20 cellular contexts compared by ENCODE assay signal in genomic region chr19:5289060-5289990, GRCh38. TPM values are rescaled to one million over a fixed set of nuclear protein-coding genes. Genes with fewer than 3 reads are reported as not detected.
A peak's percentile ranks its signal among the peaks of the same experiment; 100 is the strongest.
DNase-seq lines count a peak whose midpoint lies in the region; ATAC-seq and TF ChIP-seq lines count a peak whose summit lies in the region.
"Had no signal": no experiment of that assay in that cellular context is flagged by ENCODE, and none has a peak within 500 bp of the region (broad histone marks: within the 10 kb centered on the region; RNA-seq: fewer than 3 reads in every experiment).

No MANE protein-coding gene starts in this region.

- intact Hi-C loops in body of pancreas (cut with DNase I): no loop called here

- H3K4me1 ChIP-seq in HEK293 (ENCODE audit: control insufficient read depth, insufficient read depth, low read length): peaks cover 2% of the 10 kb centered on the region; the same call in 1 of the 2 replicates
- H3K4me1 ChIP-seq in body of pancreas: peaks cover 63% of the 10 kb centered on the region
- H3K4me1 ChIP-seq in suprapubic skin: peaks cover 67% of the 10 kb centered on the region

- TF ChIP-seq CTCF in HEK293 (tag by site-specific recombination; IDR thresholded peaks at IDR 0.05) (no peak), body of pancreas (IDR thresholded peaks at IDR 0.05) (no peak), suprapubic skin (IDR thresholded peaks at IDR 0.05) (no peak)

- 77 to 82% methylated on average over 17 to 18 of the region's 18 CpGs for WGBS in body of pancreas, 2 donors
- 78% methylated on average over 18 of the region's 18 CpGs for WGBS in suprapubic skin

- POLR2A ChIA-PET in HEK293 (lab: Yijun Ruan, JAX): no interaction called here

- no peak overlapping the region for H3K4me3 ChIP-seq in HEK293 (ENCODE audit: low read depth, low read length)
- H3K4me3 ChIP-seq in body of pancreas: no peak overlapping the region
- H3K4me3 ChIP-seq in suprapubic skin: no peak overlapping the region
- H3K4me3 ChIP-seq: hepatocyte had no signal

- no peaks in the 10 kb centered on the region for H3K36me3 Mint-ChIP-seq in T-helper 2 cell treated with Interferon-gamma antibody and Interleukin-4, amounts not matched to agents 5 μg/mL and 100 μg/mL, for 36 hours (ENCODE audit: low read depth)
- H3K36me3 Mint-ChIP-seq: activated CD4-positive, alpha-beta memory T cell treated with anti-CD3 and anti-CD28 coated beads for 36 hours had no signal

- H3K36me3 ChIP-seq in HEK293 (ENCODE audit: control insufficient read depth in 2 of 2, insufficient read depth in 1 of 2, low read length in 2 of 2) (peaks cover 4 to 17% of the 10 kb centered on the region in 2 experiments; a peak in 2 of 3 replicates), body of pancreas (replicated peaks in 1 of 2; ENCODE audit: insufficient read depth in 1 of 2, low read depth in 2 of 2) (peaks cover 0 to 4% of the 10 kb centered on the region in 2 donors), suprapubic skin (peaks cover 15% of the 10 kb centered on the region)

- H3K27ac ChIP-seq in HEK293 (ENCODE audit: extremely low read depth, low read depth, low read length) (no peak overlapping the region), body of pancreas (peak overlapping the region in 3 of 4 donors; percentile 75 to 87 (median 85)), suprapubic skin (peak overlapping the region; percentile 39)
- H3K27ac ChIP-seq: C4-2B, hepatocyte, psoas muscle had no signal

- H3K27me3 Mint-ChIP-seq in T-helper 2 cell treated with Interferon-gamma antibody and Interleukin-4, amounts not matched to agents 5 μg/mL and 100 μg/mL, for 36 hours (ENCODE audit: low read depth): peaks cover 9% of the 10 kb centered on the region

- TF ChIP-seq EP300 in suprapubic skin (IDR thresholded peaks at IDR 0.05): no peak

- no peak for TF ChIP-seq POLR2A in body of pancreas (IDR thresholded peaks at IDR 0.05)
- TF ChIP-seq POLR2A in suprapubic skin (IDR thresholded peaks at IDR 0.05): no peak

- no peaks in the 10 kb centered on the region for H3K4me1 Mint-ChIP-seq in T-helper 2 cell treated with Interferon-gamma antibody and Interleukin-4, amounts not matched to agents 5 μg/mL and 100 μg/mL, for 36 hours (ENCODE audit: low read depth)

- ATAC-seq in body of pancreas: no peak
- no peak for ATAC-seq in HG02642 (IDR thresholded peaks at IDR 0.05; ENCODE audit: poor library complexity, unreplicated experiment)
- ATAC-seq: activated T-helper 17 cell treated with anti-CD3 and anti-CD28 coated beads, Interleukin-2, amount 50 U/mL, for 72 hours; esophagus mucosa; Panc1 had no signal

- CTCF ChIA-PET in HEK293 (lab: Yijun Ruan, JAX): interaction anchor here (0.6 kb wide), 3 partner anchors 67 to 243 kb away, joined by 3 to 5 read pairs (median 3); no protein-coding TSS in a partner anchor

- H3K4me3 Mint-ChIP-seq in T-helper 2 cell treated with Interferon-gamma antibody and Interleukin-4, amounts not matched to agents 5 μg/mL and 100 μg/mL, for 36 hours: no peak overlapping the region
- H3K4me3 Mint-ChIP-seq: activated CD4-positive, alpha-beta memory T cell treated with anti-CD3 and anti-CD28 coated beads for 36 hours; activated T-helper 17 cell treated with anti-CD3 and anti-CD28 coated beads, Interleukin-2, amount 50 U/mL, for 72 hours had no signal

- DNase-seq in body of pancreas (no peak), islet precursor cell (peak; percentile 46), suprapubic skin (ENCODE audit: low spot score in 2 of 2) (no peak), iPS-NIHi11 (ENCODE audit: low spot score) (no peak), NCI-H1092 treated with DMSO at 0.1 percent for 48 hours (lab: John Stamatoyannopoulos, UW) (no peak)
- no peak for DNase-seq in T-helper 2 cell treated with Interferon-gamma antibody and Interleukin-4, amounts not matched to agents 5 μg/mL and 100 μg/mL, for 36 hours (ENCODE audit: low spot score)
- DNase-seq: activated CD4-positive, alpha-beta memory T cell treated with anti-CD3 and anti-CD28 coated beads for 36 hours; GOT3; MM.1S; NCI-H2081; NCI-H526 treated with DMSO at 0.1 percent for 48 hours had no signal

- H3K9me3 ChIP-seq in HEK293 (ENCODE audit: control insufficient read depth, insufficient read depth, low read depth, low read length) (no peaks in the 10 kb centered on the region), body of pancreas (no peaks in the 10 kb centered on the region), suprapubic skin (no peaks in the 10 kb centered on the region)
- H3K9me3 ChIP-seq: psoas muscle, stomach had no signal

- no peak overlapping the region for H3K27ac Mint-ChIP-seq in T-helper 2 cell treated with Interferon-gamma antibody and Interleukin-4, amounts not matched to agents 5 μg/mL and 100 μg/mL, for 36 hours
- H3K27ac Mint-ChIP-seq: activated CD4-positive, alpha-beta memory T cell treated with anti-CD3 and anti-CD28 coated beads for 36 hours; activated T-helper 17 cell treated with anti-CD3 and anti-CD28 coated beads, Interleukin-2, amount 50 U/mL, for 72 hours had no signal

- H3K27me3 ChIP-seq in body of pancreas (no peaks in the 10 kb centered on the region), suprapubic skin (peaks cover 8% of the 10 kb centered on the region)
- H3K27me3 ChIP-seq: hepatocyte had no signal

- H3K9me3 Mint-ChIP-seq in T-helper 2 cell treated with Interferon-gamma antibody and Interleukin-4, amounts not matched to agents 5 μg/mL and 100 μg/mL, for 36 hours: no peaks in the 10 kb centered on the region
- H3K9me3 Mint-ChIP-seq: activated CD4-positive, alpha-beta memory T cell treated with anti-CD3 and anti-CD28 coated beads for 36 hours; activated T-helper 17 cell treated with anti-CD3 and anti-CD28 coated beads, Interleukin-2, amount 50 U/mL, for 72 hours had no signal

TF ChIP-seq in HEK293, 187 proteins besides CTCF, POLR2A, EP300 and RAD21:
- TF ChIP-seq ZNF16 (tag by site-specific recombination; IDR thresholded peaks at IDR 0.05; ENCODE audit: low read depth) (peak; percentile 82), ZNF747 (tag by site-specific recombination; IDR thresholded peaks at IDR 0.05) (no peak), ZNF623 (tag by site-specific recombination; IDR thresholded peaks at IDR 0.05) (peak; percentile 66), ZNF624 (tag by site-specific recombination; IDR thresholded peaks at IDR 0.05) (no peak), ZNF23 (tag by site-specific recombination; IDR thresholded peaks at IDR 0.05; ENCODE audit: borderline replicate concordance) (no peak)
- TF ChIP-seq, protein P1, sequence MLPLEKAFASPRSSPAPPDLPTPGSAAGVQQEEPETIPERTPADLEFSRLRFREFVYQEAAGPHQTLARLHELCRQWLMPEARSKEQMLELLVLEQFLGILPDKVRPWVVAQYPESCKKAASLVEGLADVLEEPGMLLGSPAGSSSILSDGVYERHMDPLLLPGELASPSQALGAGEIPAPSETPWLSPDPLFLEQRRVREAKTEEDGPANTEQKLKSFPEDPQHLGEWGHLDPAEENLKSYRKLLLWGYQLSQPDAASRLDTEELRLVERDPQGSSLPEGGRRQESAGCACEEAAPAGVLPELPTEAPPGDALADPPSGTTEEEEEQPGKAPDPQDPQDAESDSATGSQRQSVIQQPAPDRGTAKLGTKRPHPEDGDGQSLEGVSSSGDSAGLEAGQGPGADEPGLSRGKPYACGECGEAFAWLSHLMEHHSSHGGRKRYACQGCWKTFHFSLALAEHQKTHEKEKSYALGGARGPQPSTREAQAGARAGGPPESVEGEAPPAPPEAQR (tag by site-specific recombination; IDR thresholded peaks at IDR 0.05): no peak

RNA-seq across cellular contexts. Expression of gene PTPRS, which starts 51.3 kb away (rescaled TPM):
- total RNA-seq in body of pancreas: 100 to 1,000 TPM; 133 to 139 TPM
- 100 to 1,000 TPM; 116 to 182 (median 159) TPM for total RNA-seq in suprapubic skin
